8 cellular contexts compared by ENCODE assay signal in genomic region chr5:131634666-131634995, GRCh38. TPM values are rescaled to one million over a fixed set of nuclear protein-coding genes. Genes with fewer than 3 reads are reported as not detected.
DNase-seq lines count a peak whose midpoint lies in the region; ATAC-seq and TF ChIP-seq lines count a peak whose summit lies in the region.

No MANE protein-coding gene starts in this region.

- peak overlapping the region; percentile 46 for H4K91ac ChIP-seq in IMR-90 (ENCODE audit: insufficient read depth, low read depth, low read length)

- H2AK5ac ChIP-seq in IMR-90 (ENCODE audit: low read depth, low read length) = peak overlapping the region; percentile 69

- peak overlapping the region; percentile 73 for H3K9ac ChIP-seq in IMR-90 (ENCODE audit: low read depth, low read length)

- peak overlapping the region; percentile 78 for H3K4me2 ChIP-seq in IMR-90 (ENCODE audit: low read depth, low read length)

- TSS peak; percentile 53 for BruUV-seq in IMR-90 (replicated peaks; lab: Mats Ljungman, UMichigan)

- H3K4me3 ChIP-seq in IMR-90 (ENCODE audit: insufficient read depth, low read depth, low read length) = peak overlapping the region; percentile 66

- no peak for TF ChIP-seq POLR2A in IMR-90 (IDR thresholded peaks at IDR 0.05; ENCODE audit: low read depth, low read length)

- no peak overlapping the region for H2BK20ac ChIP-seq in IMR-90 (ENCODE audit: low read depth, low read length)

- in situ Hi-C loops in IMR-90 (cut with MboI; ENCODE audit: low sequenced_read_pairs) = no loop called here

- H3K4me1 Mint-ChIP-seq in T-helper 2 cell treated with Interferon-gamma antibody and Interleukin-4, amounts not matched to agents 5 μg/mL and 100 μg/mL, for 36 hours (ENCODE audit: low read depth) = peaks cover 29% of the 10 kb centered on the region

- H3K27ac ChIP-seq in IMR-90 (ENCODE audit: insufficient read depth, low read length) = peak overlapping the region; percentile 67
- H3K27ac ChIP-seq in caudate nucleus (ENCODE audit: low read depth, low read length) = peak overlapping the region; percentile 96
- peak overlapping the region; percentile 93 for H3K27ac ChIP-seq in layer of hippocampus (ENCODE audit: low read depth, low read length)

- intact Hi-C loops in IMR-90 (cut with micrococcal nuclease) = loop anchor here (2.0 kb wide), 1 partner anchor 42 kb away; no protein-coding TSS in a partner anchor

- no peak for TF ChIP-seq RAD21 in IMR-90 (IDR thresholded peaks at IDR 0.05; ENCODE audit: low read length)

- no peak for TF ChIP-seq CTCF in IMR-90 (conservative IDR thresholded peaks at IDR 0.05; ENCODE audit: low read depth, low read length)

- POLR2A ChIA-PET in IMR-90 (lab: Charles Lee; ENCODE audit: unreplicated experiment) = no interaction called here

- H3K4me1 ChIP-seq in IMR-90 (ENCODE audit: control insufficient read depth, insufficient read depth, low read length) = peaks cover 5% of the 10 kb centered on the region

- H2AK9ac ChIP-seq in IMR-90 (replicated peaks; ENCODE audit: low read depth, low read length, poor library complexity) = peak overlapping the region; percentile 78

- peaks cover 9% of the 10 kb centered on the region; the same call in 1 of the 2 replicates for H4K20me1 ChIP-seq in IMR-90 (ENCODE audit: insufficient read depth, low read length)

- peak overlapping the region; percentile 52 for H3K23ac ChIP-seq in IMR-90 (ENCODE audit: low read depth, low read length)

- no peaks in the 10 kb centered on the region for H3K9me3 ChIP-seq in IMR-90 (ENCODE audit: control insufficient read depth, insufficient read depth, low read length)

- H3K4ac ChIP-seq in IMR-90 (ENCODE audit: low read depth, low read length) = peak overlapping the region; percentile 68

- H3K27me3 ChIP-seq in IMR-90 (ENCODE audit: control insufficient read depth, insufficient read depth, low read length) (no peaks in the 10 kb centered on the region), layer of hippocampus (ENCODE audit: control insufficient read depth, insufficient read depth, low read length) (no peaks in the 10 kb centered on the region)

- peak; percentile 88 for DNase-seq in ELF-1 (ENCODE audit: low read depth, low spot score)
- DNase-seq in IMR-90 = peak; percentile 46
- no peak for DNase-seq in T-helper 2 cell treated with Interferon-gamma antibody and Interleukin-4, amounts not matched to agents 5 μg/mL and 100 μg/mL, for 36 hours (ENCODE audit: low spot score)
- peak in 18 of 61 donors; percentile 43 to 82 (median 57) for DNase-seq in caudate nucleus (lab: John Stamatoyannopoulos, UW)
- peak; percentile 41 to 42 for DNase-seq in stimulated activated CD4-positive, alpha-beta T cell treated with anti-CD3 and anti-CD28 coated beads, Interleukin-4, amount 100 ng/mL, for 4 hours
- DNase-seq in cortex of kidney (lab: John Stamatoyannopoulos, UW) = no peak

- peak overlapping the region; percentile 27 to 62; a peak in 2 of 4 replicates for H4K8ac ChIP-seq in IMR-90 (ENCODE audit: low read depth in 2 of 2, low read length in 2 of 2)

- CTCF ChIA-PET in IMR-90 (lab: Yijun Ruan, JAX) = interaction anchor here (1.1 kb wide), 1 partner anchor 45 kb away, joined by 6 read pairs; no protein-coding TSS in a partner anchor

- WGBS in IMR-90 (ENCODE audit: extremely low coverage in 2 of 2, insufficient read length in 1 of 2), 2 experiments = 1% methylated on average over 18 of the region's 21 CpGs; no CpG with 5 or more reads in 1 of the 2 experiments

- ATAC-seq in GM21576 (IDR thresholded peaks at IDR 0.05; ENCODE audit: unreplicated experiment) = peak; percentile 20
- ATAC-seq in IMR-90 (ENCODE audit: low read depth) = peak; percentile 30

- H2BK5ac ChIP-seq in IMR-90 (ENCODE audit: low read depth, low read length, poor library complexity, severe bottlenecking) = peak overlapping the region; percentile 58

- H2BK15ac ChIP-seq in IMR-90 (ENCODE audit: low read depth, low read length) = 0 out of 3 replicates have a peak overlapping the region, but pooled peaks have one; percentile 27

- peak overlapping the region; percentile 57 for H3K14ac ChIP-seq in IMR-90 (replicated peaks; ENCODE audit: low read depth, low read length)

- H3K27me3 Mint-ChIP-seq in T-helper 2 cell treated with Interferon-gamma antibody and Interleukin-4, amounts not matched to agents 5 μg/mL and 100 μg/mL, for 36 hours (ENCODE audit: low read depth) = no peaks in the 10 kb centered on the region

- H3K9me1 ChIP-seq in IMR-90 (ENCODE audit: insufficient read depth, low read length) = peaks cover 5% of the 10 kb centered on the region

- H3K27ac Mint-ChIP-seq in T-helper 2 cell treated with Interferon-gamma antibody and Interleukin-4, amounts not matched to agents 5 μg/mL and 100 μg/mL, for 36 hours = peak overlapping the region; percentile 98

- peak overlapping the region; percentile 62 for H3K56ac ChIP-seq in IMR-90 (ENCODE audit: extremely low read depth, insufficient read depth, low read length)

- H4K5ac ChIP-seq in IMR-90 (ENCODE audit: low read depth, low read length) = no peak overlapping the region

- peaks cover 2 to 41% of the 10 kb centered on the region in 2 experiments; a peak in 3 of 4 replicates for H3K79me1 ChIP-seq in IMR-90 (ENCODE audit: low read depth in 1 of 2, low read length in 2 of 2)

- no peaks in the 10 kb centered on the region for H3K36me3 ChIP-seq in IMR-90 (ENCODE audit: control insufficient read depth, insufficient read depth, low read length)

- dilution Hi-C loops in IMR-90 (cut with HindIII; ENCODE audit: low sequenced_read_pairs, unreplicated experiment) = no loop called here

- H3K4me3 Mint-ChIP-seq in T-helper 2 cell treated with Interferon-gamma antibody and Interleukin-4, amounts not matched to agents 5 μg/mL and 100 μg/mL, for 36 hours = peak overlapping the region; percentile 97

- H3K36me3 Mint-ChIP-seq in T-helper 2 cell treated with Interferon-gamma antibody and Interleukin-4, amounts not matched to agents 5 μg/mL and 100 μg/mL, for 36 hours (ENCODE audit: low read depth) = peaks cover 4% of the 10 kb centered on the region

- H2AFZ ChIP-seq in IMR-90 (replicated peaks; ENCODE audit: low read length, poor library complexity) = peak overlapping the region; percentile 93

- no peaks in the 10 kb centered on the region for H3K9me3 Mint-ChIP-seq in T-helper 2 cell treated with Interferon-gamma antibody and Interleukin-4, amounts not matched to agents 5 μg/mL and 100 μg/mL, for 36 hours

- peak overlapping the region; percentile 27; the same call in 1 of the 2 replicates for H2BK120ac ChIP-seq in IMR-90 (ENCODE audit: low read depth, low read length)

- peak overlapping the region; percentile 8; the same call in 1 of the 2 replicates for H3K18ac ChIP-seq in IMR-90 (ENCODE audit: low read depth, low read length)

TF ChIP-seq in IMR-90, 13 proteins besides CTCF, POLR2A, EP300 and RAD21:
- no peak for TF ChIP-seq RFX5 (IDR thresholded peaks at IDR 0.05; ENCODE audit: low read depth, low read length)
- no peak for TF ChIP-seq RCOR1 (IDR thresholded peaks at IDR 0.05; ENCODE audit: insufficient replicate concordance, low read length)
- TF ChIP-seq MAZ (IDR thresholded peaks at IDR 0.05; ENCODE audit: borderline replicate concordance, low read depth, low read length) = no peak
- no peak for TF ChIP-seq CHD1 (IDR thresholded peaks at IDR 0.05; ENCODE audit: low read depth, low read length)
- TF ChIP-seq, protein P1, sequence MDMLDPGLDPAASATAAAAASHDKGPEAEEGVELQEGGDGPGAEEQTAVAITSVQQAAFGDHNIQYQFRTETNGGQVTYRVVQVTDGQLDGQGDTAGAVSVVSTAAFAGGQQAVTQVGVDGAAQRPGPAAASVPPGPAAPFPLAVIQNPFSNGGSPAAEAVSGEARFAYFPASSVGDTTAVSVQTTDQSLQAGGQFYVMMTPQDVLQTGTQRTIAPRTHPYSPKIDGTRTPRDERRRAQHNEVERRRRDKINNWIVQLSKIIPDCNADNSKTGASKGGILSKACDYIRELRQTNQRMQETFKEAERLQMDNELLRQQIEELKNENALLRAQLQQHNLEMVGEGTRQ (IDR thresholded peaks at IDR 0.05; ENCODE audit: low read depth, low read length) = no peak
- TF ChIP-seq SMC3 (IDR thresholded peaks at IDR 0.05; ENCODE audit: low read depth, low read length) = no peak; the same call in 1 of the 2 replicates
- no peak for TF ChIP-seq CEBPB (IDR thresholded peaks at IDR 0.05; ENCODE audit: low read depth, low read length)

RNA-seq across cellular contexts. Expression of gene RAPGEF6, which starts 0.4 kb away (rescaled TPM):
- 18.8 and 30.3 TPM in 2 replicates for total RNA-seq in IMR-90 (2012; rRNA removed)
- polyA plus RNA-seq in IMR-90 (2012; rRNA removed) = 5.1 and 5.8 TPM in 2 replicates
- polyA plus RNA-seq in IMR-90 (2012; cell fraction: cytosol; rRNA removed) = 1.2 and 1.6 TPM in 2 replicates
- 2.1 and 15.4 TPM in 2 replicates for polyA plus RNA-seq in IMR-90 (2012; cell fraction: nucleus; rRNA removed; ENCODE audit: low replicate concordance)

Comparison
In these comparisons a context has a peak if more than half of its experiments do, and no peak if none do; other contexts are left out.
1. DNase-seq: peak in ELF-1 (single experiment), IMR-90 (single experiment) and stimulated activated CD4-positive, alpha-beta T cell treated with anti-CD3 and anti-CD28 coated beads, Interleukin-4, amount 100 ng/mL, for 4 hours (2 of 2); none in T-helper 2 cell treated with Interferon-gamma antibody and Interleukin-4, amounts not matched to agents 5 μg/mL and 100 μg/mL, for 36 hours (single experiment) and cortex of kidney (single experiment).
2. Peak in every context shown above with its lines, with median percentiles within 50 percentile points of each other: H3K27ac ChIP-seq.